Comparison of ENCODE assay signal across 17 cellular contexts in the genomic region with DNA sequence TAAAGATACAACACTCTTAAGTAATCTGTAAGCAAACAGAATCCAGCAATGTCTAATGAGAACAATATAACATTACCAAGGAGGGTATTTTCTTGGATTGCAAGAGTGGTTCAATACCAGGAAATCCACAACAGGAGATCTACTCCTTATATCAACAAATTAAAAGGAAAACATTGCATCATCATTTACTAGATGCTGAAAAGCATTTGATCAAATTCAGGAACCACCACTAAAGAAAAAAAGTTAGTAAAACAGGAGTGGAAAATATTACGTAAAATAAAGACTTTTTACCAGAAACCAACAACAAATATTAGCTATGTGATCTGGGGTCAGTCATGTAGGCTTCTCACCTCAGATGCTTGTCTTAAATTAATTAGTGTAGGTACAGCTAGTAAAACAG.
DNase-seq lines count a peak whose midpoint lies in the region; ATAC-seq and TF ChIP-seq lines count a peak whose summit lies in the region.
"Had no signal": no experiment of that assay in that cellular context is flagged by ENCODE, and none has a peak within 500 bp of the region (broad histone marks: within the 10 kb centered on the region; RNA-seq: fewer than 3 reads in every experiment).

No MANE protein-coding gene starts in this region.

- no peak overlapping the region for H3K4me3 ChIP-seq in body of pancreas
- H3K4me3 ChIP-seq: SJSA1 had no signal

- H3K4me3 Mint-ChIP-seq in activated T-helper 1 cell treated with anti-CD3 and anti-CD28 coated beads, Interleukin-12 subunit alpha, Interleukin-12 subunit beta, Interleukin-2, Interleukin-4 antibody, amounts not matched to agents 30 ng/mL and 10 ng/mL and 1 ng/mL, durations not matched to agents 14 hours and 24 hours and 36 hours, result no peak overlapping the region

- H3K4me1 Mint-ChIP-seq in activated T-helper 1 cell treated with anti-CD3 and anti-CD28 coated beads, Interleukin-12 subunit alpha, Interleukin-12 subunit beta, Interleukin-2, Interleukin-4 antibody, amounts not matched to agents 30 ng/mL and 10 ng/mL and 1 ng/mL, durations not matched to agents 14 hours and 24 hours and 36 hours (ENCODE audit: low read depth), result peaks cover 17% of the 10 kb centered on the region

- no peak overlapping the region for H3K27ac Mint-ChIP-seq in activated T-helper 1 cell treated with anti-CD3 and anti-CD28 coated beads, Interleukin-12 subunit alpha, Interleukin-12 subunit beta, Interleukin-2, Interleukin-4 antibody, amounts not matched to agents 30 ng/mL and 10 ng/mL and 1 ng/mL, durations not matched to agents 14 hours and 24 hours and 36 hours

- no peak for TF ChIP-seq CTCF in body of pancreas (IDR thresholded peaks at IDR 0.05)

- H3K36me3 Mint-ChIP-seq in activated T-helper 1 cell treated with anti-CD3 and anti-CD28 coated beads, Interleukin-12 subunit alpha, Interleukin-12 subunit beta, Interleukin-2, Interleukin-4 antibody, amounts not matched to agents 30 ng/mL and 10 ng/mL and 1 ng/mL, durations not matched to agents 14 hours and 24 hours and 36 hours (ENCODE audit: low read depth), result peaks cover 3% of the 10 kb centered on the region

- intact Hi-C loops in body of pancreas (cut with DNase I), result no loop called here
- intact Hi-C loops in activated T-helper 1 cell treated with anti-CD3 and anti-CD28 coated beads, Interleukin-12 subunit alpha, Interleukin-12 subunit beta, Interleukin-2, Interleukin-4 antibody, amounts not matched to agents 30 ng/mL and 10 ng/mL and 1 ng/mL, durations not matched to agents 14 hours and 24 hours and 36 hours (cut with micrococcal nuclease), result loop anchor here (5.0 kb wide), 1 partner anchor 57 kb away; no protein-coding TSS in a partner anchor

- H3K27me3 ChIP-seq in body of pancreas, result no peaks in the 10 kb centered on the region
- H3K27me3 ChIP-seq: SJSA1 had no signal

- ATAC-seq in body of pancreas (peak; percentile 50), GM21381 (IDR thresholded peaks at IDR 0.05; ENCODE audit: unreplicated experiment) (no peak)

- peak overlapping the region in 1 of 4 donors; percentile 25 for H3K27ac ChIP-seq in body of pancreas
- H3K27ac ChIP-seq: C4-2B, SJSA1 had no signal

- peaks cover 3% of the 10 kb centered on the region for H3K9me3 Mint-ChIP-seq in activated T-helper 1 cell treated with anti-CD3 and anti-CD28 coated beads, Interleukin-12 subunit alpha, Interleukin-12 subunit beta, Interleukin-2, Interleukin-4 antibody, amounts not matched to agents 30 ng/mL and 10 ng/mL and 1 ng/mL, durations not matched to agents 14 hours and 24 hours and 36 hours

- no peaks in the 10 kb centered on the region for H3K9me3 ChIP-seq in body of pancreas
- H3K9me3 ChIP-seq: SJSA1 had no signal

- WGBS in body of pancreas, 2 donors, result 59 to 78% methylated on average over 1 of the region's 1 CpG

- H3K36me3 ChIP-seq in body of pancreas (replicated peaks in 1 of 2; ENCODE audit: insufficient read depth in 1 of 2, low read depth in 2 of 2), result no peaks in the 10 kb centered on the region
- H3K36me3 ChIP-seq: SJSA1 had no signal

- no peaks in the 10 kb centered on the region for H3K4me1 ChIP-seq in body of pancreas
- H3K4me1 ChIP-seq: SJSA1 had no signal

- no peak for TF ChIP-seq POLR2A in body of pancreas (IDR thresholded peaks at IDR 0.05)

- no peaks in the 10 kb centered on the region for H3K27me3 Mint-ChIP-seq in activated T-helper 1 cell treated with anti-CD3 and anti-CD28 coated beads, Interleukin-12 subunit alpha, Interleukin-12 subunit beta, Interleukin-2, Interleukin-4 antibody, amounts not matched to agents 30 ng/mL and 10 ng/mL and 1 ng/mL, durations not matched to agents 14 hours and 24 hours and 36 hours (ENCODE audit: insufficient read depth)

- DNase-seq in HT-29 (ENCODE audit: low spot score), result peak; percentile 18
- no peak for DNase-seq in body of pancreas
- DNase-seq in fibroblast of gingiva (ENCODE audit: low read depth), result peak; percentile 49
- peak; percentile 53 for DNase-seq in pulmonary artery endothelial cell (ENCODE audit: low read depth, low spot score)
- DNase-seq in globus pallidus (ENCODE audit: low spot score), result no peak
- DNase-seq in activated T-helper 1 cell treated with anti-CD3 and anti-CD28 coated beads, Interleukin-12 subunit alpha, Interleukin-12 subunit beta, Interleukin-2, Interleukin-4 antibody, amounts not matched to agents 30 ng/mL and 10 ng/mL and 1 ng/mL, durations not matched to agents 14 hours and 24 hours and 36 hours (ENCODE audit: low spot score), result no peak
- DNase-seq: DMS153, EL, H7, MV-4-11, NCI-H1417 treated with DMSO at 0.1 percent for 48 hours, NCI-H1930, NCI-H510A, NCI-H774 had no signal

Comparison
In these comparisons a context has a peak if more than half of its experiments do, and no peak if none do; other contexts are left out.
1. DNase-seq: peak in HT-29 (single experiment), fibroblast of gingiva (single experiment) and pulmonary artery endothelial cell (single experiment); none in body of pancreas (0 of 4), globus pallidus (single experiment) and activated T-helper 1 cell treated with anti-CD3 and anti-CD28 coated beads, Interleukin-12 subunit alpha, Interleukin-12 subunit beta, Interleukin-2, Interleukin-4 antibody, amounts not matched to agents 30 ng/mL and 10 ng/mL and 1 ng/mL, durations not matched to agents 14 hours and 24 hours and 36 hours (single experiment).